8 cellular contexts compared by ENCODE assay signal in genomic region chr3:53114011-53114400, GRCh38. TPM values are rescaled to one million over a fixed set of nuclear protein-coding genes. Genes with fewer than 3 reads are reported as not detected.
DNase-seq lines count a peak whose midpoint lies in the region; ATAC-seq and TF ChIP-seq lines count a peak whose summit lies in the region.

No MANE protein-coding gene starts in this region.

- H3K4me2 ChIP-seq in PC-3 (ENCODE audit: low read length), result peak overlapping the region; percentile 27
- no peak overlapping the region for H3K4me2 ChIP-seq in fibroblast of lung (ENCODE audit: extremely low read depth, insufficient read depth, low read length)

- in situ Hi-C loops in ACHN (cut with HindIII; ENCODE audit: low pct_ligation_motif_present, low pct_unique_long_range_greater_than_20kb, low sequenced_read_pairs), result no loop called here

- H3K27me3 ChIP-seq in PC-3 (ENCODE audit: low read length) (no peaks in the 10 kb centered on the region), fibroblast of lung (ENCODE audit: control insufficient read depth, insufficient read depth, low read length) (no peaks in the 10 kb centered on the region)

- TF ChIP-seq CTCF in PC-3 (conservative IDR thresholded peaks at IDR 0.05; ENCODE audit: low read depth, low read length) (peak; percentile 99), fibroblast of lung (conservative IDR thresholded peaks at IDR 0.05 in 1 of 2, IDR thresholded peaks at IDR 0.05 in 1 of 2; ENCODE audit: low read depth in 1 of 2, low read length in 2 of 2) (peak; percentile 91 to 94)

- no peak overlapping the region for H3K4me3 Mint-ChIP-seq in activated T-cell treated with anti-CD3 and anti-CD28 coated beads, Interleukin-2, amount 50 U/mL, for 24 hours
- H3K4me3 Mint-ChIP-seq in natural killer cell treated with Interleukin-12 subunit alpha and Interleukin-12 subunit beta and Interleukin-15 and Interleukin-18, amount 100 ng/mL, for 72 hours, result no peak overlapping the region
- H3K4me3 Mint-ChIP-seq in stimulated activated naive B cell treated with anti-CD40 and anti-IgM and Interleukin-4, amounts not matched to agents 10 μg/mL and 1 μg/mL and 100 μg/mL, for 72 hours, result no peak overlapping the region

- POLR2A ChIA-PET in PC-3 (lab: Charles Lee; ENCODE audit: unreplicated experiment), result no interaction called here

- peak overlapping the region; percentile 81 for H3K27ac ChIP-seq in PC-3 (ENCODE audit: low read length)
- H3K27ac ChIP-seq in fibroblast of lung (ENCODE audit: insufficient read depth, low read length), result peak overlapping the region; percentile 19

- H3K9me2 ChIP-seq in PC-3 (replicated peaks; ENCODE audit: low read length), result no peaks in the 10 kb centered on the region

- H3K79me2 ChIP-seq in PC-3 (ENCODE audit: low read length) (no peaks in the 10 kb centered on the region), fibroblast of lung (ENCODE audit: control insufficient read depth, insufficient read depth, low read length) (no peaks in the 10 kb centered on the region)

- peaks cover 17% of the 10 kb centered on the region for H3K4me1 Mint-ChIP-seq in activated T-cell treated with anti-CD3 and anti-CD28 coated beads, Interleukin-2, amount 50 U/mL, for 24 hours (ENCODE audit: low read depth)
- H3K4me1 Mint-ChIP-seq in natural killer cell treated with Interleukin-12 subunit alpha and Interleukin-12 subunit beta and Interleukin-15 and Interleukin-18, amount 100 ng/mL, for 72 hours (ENCODE audit: low read depth in 2 of 2), result peaks cover 3 to 10% of the 10 kb centered on the region in 2 donors
- no peaks in the 10 kb centered on the region for H3K4me1 Mint-ChIP-seq in stimulated activated naive B cell treated with anti-CD40 and anti-IgM and Interleukin-4, amounts not matched to agents 10 μg/mL and 1 μg/mL and 100 μg/mL, for 72 hours

- no peak overlapping the region for H3K27ac Mint-ChIP-seq in activated T-cell treated with anti-CD3 and anti-CD28 coated beads, Interleukin-2, amount 50 U/mL, for 24 hours
- H3K27ac Mint-ChIP-seq in natural killer cell treated with Interleukin-12 subunit alpha and Interleukin-12 subunit beta and Interleukin-15 and Interleukin-18, amount 100 ng/mL, for 72 hours, result no peak overlapping the region
- H3K27ac Mint-ChIP-seq in stimulated activated naive B cell treated with anti-CD40 and anti-IgM and Interleukin-4, amounts not matched to agents 10 μg/mL and 1 μg/mL and 100 μg/mL, for 72 hours, result no peak overlapping the region

- DNase-seq in ACHN (peak; percentile 72), HUDEP-2 (lab: John Stamatoyannopoulos, UW; ENCODE audit: unreplicated experiment in 76 of 76) (peak in 70 of 76 experiments; percentile 1 to 86 (median 58)), PC-3 (peak; percentile 90), fibroblast of lung (ENCODE audit: low read depth in 2 of 2) (peak; percentile 67 to 82)
- peak; percentile 80 for DNase-seq in activated T-cell treated with anti-CD3 and anti-CD28 coated beads, Interleukin-2, amount 50 U/mL, for 24 hours
- DNase-seq in natural killer cell treated with Interleukin-12 subunit alpha and Interleukin-12 subunit beta and Interleukin-15 and Interleukin-18, amount 100 ng/mL, for 72 hours (ENCODE audit: low spot score), result peak; percentile 80
- peak; percentile 66 for DNase-seq in stimulated activated naive B cell treated with anti-CD40 and anti-IgM and Interleukin-4, amounts not matched to agents 10 μg/mL and 1 μg/mL and 100 μg/mL, for 72 hours

- H3K27me3 Mint-ChIP-seq in activated T-cell treated with anti-CD3 and anti-CD28 coated beads, Interleukin-2, amount 50 U/mL, for 24 hours, result no peaks in the 10 kb centered on the region
- H3K27me3 Mint-ChIP-seq in natural killer cell treated with Interleukin-12 subunit alpha and Interleukin-12 subunit beta and Interleukin-15 and Interleukin-18, amount 100 ng/mL, for 72 hours, result no peaks in the 10 kb centered on the region
- no peaks in the 10 kb centered on the region for H3K27me3 Mint-ChIP-seq in stimulated activated naive B cell treated with anti-CD40 and anti-IgM and Interleukin-4, amounts not matched to agents 10 μg/mL and 1 μg/mL and 100 μg/mL, for 72 hours

- H3K4me1 ChIP-seq in PC-3 (ENCODE audit: insufficient read depth, low read length), result peaks cover 44% of the 10 kb centered on the region
- H3K4me1 ChIP-seq in fibroblast of lung (ENCODE audit: control insufficient read depth, extremely low read depth, insufficient read depth, low read length), result peaks cover 2% of the 10 kb centered on the region

- H3K9me3 Mint-ChIP-seq in activated T-cell treated with anti-CD3 and anti-CD28 coated beads, Interleukin-2, amount 50 U/mL, for 24 hours, result no peaks in the 10 kb centered on the region
- no peaks in the 10 kb centered on the region for H3K9me3 Mint-ChIP-seq in natural killer cell treated with Interleukin-12 subunit alpha and Interleukin-12 subunit beta and Interleukin-15 and Interleukin-18, amount 100 ng/mL, for 72 hours
- no peaks in the 10 kb centered on the region for H3K9me3 Mint-ChIP-seq in stimulated activated naive B cell treated with anti-CD40 and anti-IgM and Interleukin-4, amounts not matched to agents 10 μg/mL and 1 μg/mL and 100 μg/mL, for 72 hours

- H3K36me3 Mint-ChIP-seq in activated T-cell treated with anti-CD3 and anti-CD28 coated beads, Interleukin-2, amount 50 U/mL, for 24 hours (ENCODE audit: low read depth), result peaks cover 62% of the 10 kb centered on the region
- H3K36me3 Mint-ChIP-seq in natural killer cell treated with Interleukin-12 subunit alpha and Interleukin-12 subunit beta and Interleukin-15 and Interleukin-18, amount 100 ng/mL, for 72 hours, result peaks cover 13% of the 10 kb centered on the region
- H3K36me3 Mint-ChIP-seq in stimulated activated naive B cell treated with anti-CD40 and anti-IgM and Interleukin-4, amounts not matched to agents 10 μg/mL and 1 μg/mL and 100 μg/mL, for 72 hours, result peaks cover 21 to 29% of the 10 kb centered on the region in 2 donors

- peak; percentile 67 for ATAC-seq in GM18511 (IDR thresholded peaks at IDR 0.05; ENCODE audit: unreplicated experiment)
- ATAC-seq in PC-3, result peak; percentile 61
- ATAC-seq in natural killer cell treated with Interleukin-12 subunit alpha and Interleukin-12 subunit beta and Interleukin-15 and Interleukin-18, amount 100 ng/mL, for 72 hours, result peak; percentile 76 to 83
- peak; percentile 97 to 98 for ATAC-seq in stimulated activated naive B cell treated with anti-CD40 and anti-IgM and Interleukin-4, amounts not matched to agents 10 μg/mL and 1 μg/mL and 100 μg/mL, for 72 hours (replicated peaks)

- peaks cover 29% of the 10 kb centered on the region for H3K36me3 ChIP-seq in PC-3 (ENCODE audit: low read depth, low read length)
- peaks cover 2% of the 10 kb centered on the region for H3K36me3 ChIP-seq in fibroblast of lung (ENCODE audit: control insufficient read depth, insufficient read depth, low read length)

- H4K20me1 ChIP-seq in PC-3 (ENCODE audit: low read length) (no peaks in the 10 kb centered on the region), fibroblast of lung (ENCODE audit: control insufficient read depth, extremely low read depth, insufficient read depth, low read length) (no peaks in the 10 kb centered on the region)

- intact Hi-C loops in PC-3 (cut with micrococcal nuclease), result loop anchor here (1.0 kb wide), 4 partner anchors 16 to 82 kb away; partner anchors contain the start of gene RFT1

- CTCF ChIA-PET in PC-3 (lab: Charles Lee), result interaction anchor here (0.7 to 1.7 kb wide), 6 partner anchors 18 to 82 kb away, joined by 3 to 9 read pairs (median 6); partner anchors contain the start of gene PRKCD

- no peak overlapping the region for H3K4me3 ChIP-seq in PC-3 (ENCODE audit: low read length)
- H3K4me3 ChIP-seq in fibroblast of lung (replicated peaks in 1 of 4; ENCODE audit: control extremely low read depth in 1 of 4, insufficient read depth in 1 of 4, low read depth in 3 of 4, low read length in 4 of 4), result no peak overlapping the region

- H3F3A ChIP-seq in PC-3 (ENCODE audit: low read length, unreplicated experiment), result peaks cover 5% of the 10 kb centered on the region

- no peaks in the 10 kb centered on the region for H3K9me3 ChIP-seq in PC-3 (ENCODE audit: low read length)
- no peaks in the 10 kb centered on the region for H3K9me3 ChIP-seq in fibroblast of lung (ENCODE audit: control insufficient read depth, insufficient read depth, low read depth, low read length)

- H2AFZ ChIP-seq in PC-3 (ENCODE audit: low read length), result peak overlapping the region; percentile 18; the same call in 1 of the 2 replicates
- H2AFZ ChIP-seq in fibroblast of lung (ENCODE audit: low read length), result no peak overlapping the region

- peak overlapping the region; percentile 34; the same call in 1 of the 2 replicates for H3K9ac ChIP-seq in PC-3 (ENCODE audit: low read length)
- H3K9ac ChIP-seq in fibroblast of lung (ENCODE audit: insufficient read depth, low read length), result no peak overlapping the region

- no TSS peak for BruUV-seq in PC-3 (replicated peaks; lab: Mats Ljungman, UMichigan)

RNA-seq across cellular contexts. Expression of gene RFT1, which starts 16.2 kb away (rescaled TPM):
- total RNA-seq in PC-3 (2014; rRNA removed) (21.1 and 24.6 TPM in 2 replicates), fibroblast of lung (9.0 and 9.7 TPM in 2 replicates)
- polyA plus RNA-seq in fibroblast of lung, result 20.5 and 25.2 TPM in 2 replicates
- 18.2 and 25.3 TPM in 2 replicates for polyA plus RNA-seq in fibroblast of lung (2012)
- 60.2 and 86.6 TPM in 2 replicates for polyA minus RNA-seq in fibroblast of lung (ENCODE audit: low replicate concordance)
- 10 to 100 TPM; 33.1 to 51.6 TPM for total RNA-seq in natural killer cell treated with Interleukin-12 subunit alpha and Interleukin-12 subunit beta and Interleukin-15 and Interleukin-18, amount 100 ng/mL, for 72 hours

RNA-seq across cellular contexts. Expression of gene PRKCD, which starts 47.0 kb away (rescaled TPM):
- total RNA-seq in PC-3 (2014; rRNA removed) (7.8 and 18.7 TPM in 2 replicates), fibroblast of lung (1.0 and 3.8 TPM in 2 replicates)
- 21.2 and 23.2 TPM in 2 replicates for polyA plus RNA-seq in fibroblast of lung
- 15.7 and 16.8 TPM in 2 replicates for polyA plus RNA-seq in fibroblast of lung (2012)
- 22.1 and 26.2 TPM in 2 replicates for polyA minus RNA-seq in fibroblast of lung (ENCODE audit: low replicate concordance)
- total RNA-seq in natural killer cell treated with Interleukin-12 subunit alpha and Interleukin-12 subunit beta and Interleukin-15 and Interleukin-18, amount 100 ng/mL, for 72 hours, result 10 to 100 TPM; 14.1 to 34.9 TPM
